1 cellular context compared by ENCODE assay signal in the genomic region with DNA sequence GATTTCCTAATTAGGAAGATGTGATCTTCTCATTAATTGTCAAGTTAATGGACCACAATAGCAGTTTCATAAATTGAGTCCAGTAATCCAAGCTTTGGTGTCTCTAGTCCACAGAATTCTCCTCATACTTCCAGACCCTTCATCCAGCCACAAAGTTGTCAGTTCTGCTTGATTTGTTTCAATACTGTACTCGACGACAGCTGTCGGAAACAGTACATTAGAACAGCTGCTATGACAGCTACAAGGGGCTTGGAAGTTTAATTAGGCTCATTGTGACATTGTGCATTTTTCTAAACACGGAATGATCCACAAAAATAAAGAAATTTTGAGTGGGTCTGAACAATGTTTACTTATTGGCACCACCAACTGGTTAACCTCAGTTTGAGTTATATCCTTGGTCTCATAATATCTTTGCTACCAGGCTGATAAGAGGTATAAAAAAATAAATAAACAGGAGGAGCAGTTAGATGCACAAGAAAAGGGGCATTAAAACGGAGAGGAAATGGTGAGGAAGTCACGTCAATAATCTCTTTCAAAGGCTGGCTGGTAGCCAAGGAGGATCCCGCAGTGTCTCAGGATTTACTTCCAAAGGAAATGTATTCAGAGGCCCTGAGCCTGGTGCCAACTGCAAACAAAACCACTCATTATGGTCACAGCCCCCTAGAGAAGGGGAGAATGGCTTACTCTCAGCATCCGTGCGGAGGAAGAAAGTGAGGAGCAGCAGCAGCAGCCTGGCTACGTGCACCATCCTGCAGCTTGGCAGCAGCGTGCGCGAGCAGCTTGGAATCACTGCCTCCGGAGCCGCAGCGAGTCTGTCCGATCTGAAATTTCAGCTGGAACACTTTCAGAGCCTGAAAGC.
TF ChIP-seq lines count a peak whose summit lies in the region.

No MANE protein-coding gene starts in this region.

TF ChIP-seq in SK-N-SH, 30 proteins besides CTCF, POLR2A, EP300 and RAD21 (continued from another document):
- TF ChIP-seq USF1 (IDR thresholded peaks at IDR 0.05; ENCODE audit: borderline replicate concordance, low read depth) (no peak), SMC3 (IDR thresholded peaks at IDR 0.05; ENCODE audit: low read depth, low read length) (no peak), TEAD4 (IDR thresholded peaks at IDR 0.05; ENCODE audit: borderline replicate concordance, insufficient read depth) (no peak), NFIC (IDR thresholded peaks at IDR 0.05; ENCODE audit: borderline replicate concordance) (no peak)
TF ChIP-seq in SK-N-SH: peak in this region for 0.
